In genomic region chr10:1365540-1366082, GRCh38 we compare ENCODE assay signal across 26 cellular contexts.
"Had no signal": no experiment of that assay in that cellular context is flagged by ENCODE, and none has a peak within 500 bp of the region (broad histone marks: within the 10 kb centered on the region; RNA-seq: fewer than 3 reads in every experiment).

No MANE protein-coding gene starts in this region.

- H3K79me2 ChIP-seq: hepatocyte had no signal

- H3K4me2 ChIP-seq: hepatocyte, smooth muscle cell had no signal

- FAIRE-seq: endometrium had no signal

- H3K4me1 ChIP-seq: breast epithelium, stomach, thyroid gland, upper lobe of right lung had no signal

- ATAC-seq: activated CD8-positive, alpha-beta memory T cell treated with anti-CD3 and anti-CD28 coated beads, Interleukin-2, amount 10 ng/mL, durations not matched to agents 7 days and 5 days; activated CD8-positive, alpha-beta T cell treated with anti-CD3 and anti-CD28 coated beads for 36 hours; activated naive CD4-positive, alpha-beta T cell treated with anti-CD3 and anti-CD28 coated beads, Interleukin-2, amount 50 U/mL, for 72 hours; activated T-cell treated with anti-CD3 and anti-CD28 coated beads, Interleukin-2, amount 50 U/mL, for 72 hours; gastroesophageal sphincter; left cardiac atrium; stimulated activated naive B cell treated with anti-CD40 and anti-IgM and Interleukin-4, amounts not matched to agents 10 μg/mL and 1 μg/mL and 100 μg/mL, for 72 hours; T-helper 17 cell; upper lobe of right lung had no signal

- H3K4me3 ChIP-seq: breast epithelium, gastroesophageal sphincter, hepatocyte, smooth muscle cell, stomach, thyroid gland, upper lobe of right lung had no signal

- H2AFZ ChIP-seq: hepatocyte had no signal

- DNase-seq: activated CD4-positive, alpha-beta T cell treated with anti-CD3 and anti-CD28 coated beads, Interleukin-2, amount 10 ng/mL, durations not matched to agents 24 days and 14 days; activated CD4-positive, CD25-positive, alpha-beta regulatory T cell treated with anti-CD3 and anti-CD28 coated beads, Interleukin-2, amount 50 U/mL, for 72 hours; activated CD8-positive, alpha-beta memory T cell treated with anti-CD3 and anti-CD28 coated beads, Interleukin-2, amount 10 ng/mL, durations not matched to agents 7 days and 5 days; activated CD8-positive, alpha-beta T cell treated with anti-CD3 and anti-CD28 coated beads for 36 hours; activated naive CD4-positive, alpha-beta T cell; activated T-cell treated with anti-CD3 and anti-CD28 coated beads for 4 hours; activated T-cell treated with anti-CD3 and anti-CD28 coated beads, Interleukin-2, amount 50 U/mL, for 72 hours; effector CD4-positive, alpha-beta T cell; islet precursor cell; left cardiac atrium; mammary epithelial cell; stimulated activated CD4-positive, alpha-beta T cell treated with anti-CD3 and anti-CD28 coated beads, Interleukin-1b, Interleukin-23, amount 100 ng/mL, for 48 hours; stimulated activated CD4-positive, alpha-beta T cell treated with anti-CD3 and anti-CD28 coated beads, Interleukin-4, amount 100 ng/mL, for 4 hours; stimulated activated naive B cell treated with anti-CD40 and anti-IgM and Interleukin-4, amounts not matched to agents 10 μg/mL and 1 μg/mL and 100 μg/mL, for 72 hours; stomach; T-helper 17 cell; T1000; thyroid gland; upper lobe of right lung had no signal

- H3K9me3 ChIP-seq: gastroesophageal sphincter, neutrophil, thyroid gland, upper lobe of right lung had no signal

- H3K36me3 ChIP-seq: breast epithelium, gastroesophageal sphincter, neutrophil, stomach, thyroid gland, upper lobe of right lung had no signal

- H3K27ac ChIP-seq: breast epithelium, gastroesophageal sphincter, hepatocyte, neutrophil, stomach, thyroid gland, upper lobe of right lung had no signal

- H3K27me3 ChIP-seq: hepatocyte, thyroid gland had no signal
